In the genomic region with DNA sequence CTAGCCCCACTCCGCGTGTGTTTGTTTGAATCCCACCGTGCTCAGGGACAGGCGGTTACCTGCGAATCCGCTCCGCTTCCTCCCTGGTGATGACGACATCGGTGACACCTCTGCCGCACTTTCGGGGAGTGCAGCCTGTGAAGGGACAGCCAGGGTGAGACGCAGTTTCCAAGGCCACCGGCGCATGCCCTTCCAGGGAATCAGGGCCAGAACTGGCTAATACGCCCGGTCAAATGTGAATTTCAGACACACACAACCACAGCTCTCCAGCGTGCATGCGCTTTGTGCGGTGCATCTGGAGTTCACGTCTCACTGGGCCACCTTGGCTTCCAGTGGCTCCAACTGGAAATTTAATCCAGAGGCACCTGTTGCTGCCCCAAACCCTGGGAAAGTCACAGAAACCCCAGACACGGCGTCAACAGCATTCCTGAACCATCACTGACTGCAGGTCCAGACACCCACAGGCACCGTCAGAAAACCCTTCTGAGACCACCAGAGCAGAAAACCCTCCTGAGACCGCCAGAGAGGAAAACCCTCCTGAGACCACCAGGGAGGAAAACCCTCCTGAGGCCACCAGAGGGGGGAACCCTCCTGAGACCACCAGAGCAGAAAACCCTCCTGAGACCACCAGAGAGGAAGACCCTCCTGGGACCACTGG, we compare ENCODE assay signal across 1 cellular context.
A peak's percentile ranks its signal among the peaks of the same experiment; 100 is the strongest.
TF ChIP-seq lines count a peak whose summit lies in the region.

No MANE protein-coding gene starts in this region.

TF ChIP-seq in HEK293, 187 proteins besides CTCF, POLR2A, EP300 and RAD21 (continued from another document):
- TF ChIP-seq, protein P1, sequence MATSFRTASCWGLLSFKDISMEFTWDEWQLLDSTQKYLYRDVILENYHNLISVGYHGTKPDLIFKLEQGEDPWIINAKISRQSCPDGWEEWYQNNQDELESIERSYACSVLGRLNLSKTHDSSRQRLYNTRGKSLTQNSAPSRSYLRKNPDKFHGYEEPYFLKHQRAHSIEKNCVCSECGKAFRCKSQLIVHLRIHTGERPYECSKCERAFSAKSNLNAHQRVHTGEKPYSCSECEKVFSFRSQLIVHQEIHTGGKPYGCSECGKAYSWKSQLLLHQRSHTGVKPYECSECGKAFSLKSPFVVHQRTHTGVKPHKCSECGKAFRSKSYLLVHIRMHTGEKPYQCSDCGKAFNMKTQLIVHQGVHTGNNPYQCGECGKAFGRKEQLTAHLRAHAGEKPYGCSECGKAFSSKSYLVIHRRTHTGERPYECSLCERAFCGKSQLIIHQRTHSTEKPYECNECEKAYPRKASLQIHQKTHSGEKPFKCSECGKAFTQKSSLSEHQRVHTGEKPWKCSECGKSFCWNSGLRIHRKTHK (tag by site-specific recombination; IDR thresholded peaks at IDR 0.05), result no peak
- TF ChIP-seq SCRT2 (tag by site-specific recombination; IDR thresholded peaks at IDR 0.05) (peak; percentile 94), ZNF174 (tag by site-specific recombination; IDR thresholded peaks at IDR 0.05) (no peak)
